ENCODE assay signal across 29 cellular contexts in the genomic region with DNA sequence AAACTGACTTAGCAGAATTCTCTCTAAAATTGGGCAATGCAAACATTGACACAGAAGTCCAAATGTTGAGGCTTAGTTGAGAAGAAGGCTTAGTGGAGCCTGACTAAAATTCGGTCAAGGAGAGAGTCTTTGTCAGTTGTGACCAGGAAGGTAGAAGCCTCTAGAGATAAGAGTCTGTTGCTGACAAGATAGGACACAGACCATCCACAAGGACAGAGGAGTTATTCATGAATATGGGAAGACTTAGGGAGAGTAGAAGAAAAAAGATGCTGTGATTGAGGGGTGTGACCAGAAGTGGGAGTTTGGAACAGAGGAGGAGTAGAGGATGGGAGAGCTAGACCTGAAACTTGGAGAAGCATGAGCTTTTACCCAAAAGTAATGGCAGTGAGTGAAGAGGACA.
"Had no signal": no experiment of that assay in that cellular context is flagged by ENCODE, and none has a peak within 500 bp of the region (broad histone marks: within the 10 kb centered on the region; RNA-seq: fewer than 3 reads in every experiment).

No MANE protein-coding gene starts in this region.

- H3K4me3 ChIP-seq: stomach, suprapubic skin, testis, thoracic aorta, thyroid gland, tibial artery, tibial nerve, transverse colon, upper lobe of left lung, upper lobe of right lung, uterus, vagina had no signal

- H3K9me3 Mint-ChIP-seq: stimulated activated effector memory CD8-positive, alpha-beta T cell treated with anti-CD3 and anti-CD28 coated beads, Interleukin-12 subunit alpha, Interleukin-12 subunit beta, amount 100 ng/mL, for 72 hours; stimulated activated memory B cell treated with anti-CD40 and anti-IgM and Interleukin-4, amounts not matched to agents 10 μg/mL and 1 μg/mL and 100 μg/mL, for 72 hours; stimulated activated naive B cell treated with anti-CD40 and anti-IgM and Interleukin-4, amounts not matched to agents 10 μg/mL and 1 μg/mL and 100 μg/mL, for 72 hours; stimulated activated naive CD8-positive, alpha-beta T cell treated with anti-CD3 and anti-CD28 coated beads, Interleukin-15, amount 100 ng/mL, for 72 hours; stimulated activated naive CD8-positive, alpha-beta T cell treated with anti-CD3 and anti-CD28 coated beads, Interleukin-15, Interleukin-2, amounts not matched to agents 100 ng/mL and 50 ng/mL, for 24 hours; type B pancreatic cell had no signal

- H3K4me1 Mint-ChIP-seq: stimulated activated effector memory CD8-positive, alpha-beta T cell treated with anti-CD3 and anti-CD28 coated beads, Interleukin-12 subunit alpha, Interleukin-12 subunit beta, amount 100 ng/mL, for 72 hours; stimulated activated memory B cell treated with anti-CD40 and anti-IgM and Interleukin-4, amounts not matched to agents 10 μg/mL and 1 μg/mL and 100 μg/mL, for 72 hours; stimulated activated naive B cell treated with anti-CD40 and anti-IgM and Interleukin-4, amounts not matched to agents 10 μg/mL and 1 μg/mL and 100 μg/mL, for 72 hours; stimulated activated naive CD8-positive, alpha-beta T cell treated with anti-CD3 and anti-CD28 coated beads, Interleukin-15, amount 100 ng/mL, for 72 hours had no signal

- DNase-seq: stimulated activated CD4-positive, alpha-beta T cell treated with anti-CD3 and anti-CD28 coated beads, Interleukin-2, amount 100 ng/mL, for 48 hours; stimulated activated CD4-positive, alpha-beta T cell treated with anti-CD3 and anti-CD28 coated beads, Interleukin-4, amount 100 ng/mL, for 1 hour; stimulated activated CD4-positive, alpha-beta T cell treated with anti-CD3 and anti-CD28 coated beads, Interleukin-4, amount 100 ng/mL, for 24 hours; stimulated activated CD4-positive, alpha-beta T cell treated with anti-CD3 and anti-CD28 coated beads, Interleukin-4, amount 100 ng/mL, for 4 hours; stimulated activated CD8-positive, alpha-beta memory T cell treated with anti-CD3 and anti-CD28 coated beads, Interleukin-4, amount 100 ng/mL, for 48 hours; stimulated activated naive B cell treated with anti-CD40 and anti-IgM and Interleukin-4, amounts not matched to agents 10 μg/mL and 1 μg/mL and 100 μg/mL, for 72 hours; stimulated activated naive CD4-positive, alpha-beta T cell; stimulated activated naive CD4-positive, alpha-beta T cell treated with Interleukin-2 at 50 U/mL for 16 hours; stimulated activated naive CD8-positive, alpha-beta T cell treated with anti-CD3 and anti-CD28 coated beads, Interleukin-15, amount 100 ng/mL, for 72 hours; stimulated activated naive CD8-positive, alpha-beta T cell treated with anti-CD3 and anti-CD28 coated beads, Interleukin-15, Interleukin-2, amounts not matched to agents 100 U/mL and 50 U/mL, for 24 hours; stomach; substantia nigra; testis; thyroid gland; tibial artery; transverse colon; trophoblast cell; upper lobe of left lung; upper lobe of right lung; uterus had no signal

- FAIRE-seq: urothelium cell line had no signal

- ATAC-seq: stimulated activated effector memory CD8-positive, alpha-beta T cell treated with anti-CD3 and anti-CD28 coated beads, Interleukin-12 subunit alpha, Interleukin-12 subunit beta, amount 100 ng/mL, for 72 hours; stimulated activated memory B cell treated with anti-CD40 and anti-IgM and Interleukin-4, amounts not matched to agents 10 μg/mL and 1 μg/mL and 100 μg/mL, for 72 hours; stimulated activated naive B cell treated with anti-CD40 and anti-IgM and Interleukin-4, amounts not matched to agents 10 μg/mL and 1 μg/mL and 100 μg/mL, for 72 hours; stimulated activated naive CD8-positive, alpha-beta T cell treated with anti-CD3 and anti-CD28 coated beads, Interleukin-15, amount 100 ng/mL, for 72 hours; stimulated activated naive CD8-positive, alpha-beta T cell treated with anti-CD3 and anti-CD28 coated beads, Interleukin-15, Interleukin-2, amounts not matched to agents 100 U/mL and 50 U/mL, for 24 hours; upper lobe of right lung had no signal

- H3K27me3 ChIP-seq: testis, thyroid gland, upper lobe of left lung, uterus, vagina had no signal

- H3K36me3 Mint-ChIP-seq: stimulated activated effector memory CD8-positive, alpha-beta T cell treated with anti-CD3 and anti-CD28 coated beads, Interleukin-12 subunit alpha, Interleukin-12 subunit beta, amount 100 ng/mL, for 72 hours; stimulated activated memory B cell treated with anti-CD40 and anti-IgM and Interleukin-4, amounts not matched to agents 10 μg/mL and 1 μg/mL and 100 μg/mL, for 72 hours; stimulated activated naive B cell treated with anti-CD40 and anti-IgM and Interleukin-4, amounts not matched to agents 10 μg/mL and 1 μg/mL and 100 μg/mL, for 72 hours; type B pancreatic cell had no signal

- H3K9me3 ChIP-seq: stomach, suprapubic skin, testis, thoracic aorta, thyroid gland, tibial artery, tibial nerve, transverse colon, upper lobe of left lung, upper lobe of right lung, uterus, vagina had no signal

- H3K27ac ChIP-seq: stomach, suprapubic skin, testis, thoracic aorta, thyroid gland, tibial artery, tibial nerve, transverse colon, upper lobe of left lung, upper lobe of right lung, uterus, vagina had no signal

- H3K36me3 ChIP-seq: stomach, suprapubic skin, thoracic aorta, thyroid gland, tibial artery, tibial nerve, transverse colon, upper lobe of left lung, upper lobe of right lung, uterus, vagina had no signal

- H3K4me1 ChIP-seq: stomach, suprapubic skin, testis, thyroid gland, tibial artery, tibial nerve, transverse colon, upper lobe of left lung, upper lobe of right lung, uterus, vagina had no signal

- H3K4me3 Mint-ChIP-seq: stimulated activated effector memory CD8-positive, alpha-beta T cell treated with anti-CD3 and anti-CD28 coated beads, Interleukin-12 subunit alpha, Interleukin-12 subunit beta, amount 100 ng/mL, for 72 hours; stimulated activated memory B cell treated with anti-CD40 and anti-IgM and Interleukin-4, amounts not matched to agents 10 μg/mL and 1 μg/mL and 100 μg/mL, for 72 hours; stimulated activated naive B cell treated with anti-CD40 and anti-IgM and Interleukin-4, amounts not matched to agents 10 μg/mL and 1 μg/mL and 100 μg/mL, for 72 hours; stimulated activated naive CD8-positive, alpha-beta T cell treated with anti-CD3 and anti-CD28 coated beads, Interleukin-15, amount 100 ng/mL, for 72 hours; stimulated activated naive CD8-positive, alpha-beta T cell treated with anti-CD3 and anti-CD28 coated beads, Interleukin-15, Interleukin-2, amounts not matched to agents 100 ng/mL and 50 ng/mL, for 24 hours; type B pancreatic cell had no signal

- H3K27ac Mint-ChIP-seq: stimulated activated effector memory CD8-positive, alpha-beta T cell treated with anti-CD3 and anti-CD28 coated beads, Interleukin-12 subunit alpha, Interleukin-12 subunit beta, amount 100 ng/mL, for 72 hours; stimulated activated memory B cell treated with anti-CD40 and anti-IgM and Interleukin-4, amounts not matched to agents 10 μg/mL and 1 μg/mL and 100 μg/mL, for 72 hours; stimulated activated naive B cell treated with anti-CD40 and anti-IgM and Interleukin-4, amounts not matched to agents 10 μg/mL and 1 μg/mL and 100 μg/mL, for 72 hours; stimulated activated naive CD8-positive, alpha-beta T cell treated with anti-CD3 and anti-CD28 coated beads, Interleukin-15, amount 100 ng/mL, for 72 hours; stimulated activated naive CD8-positive, alpha-beta T cell treated with anti-CD3 and anti-CD28 coated beads, Interleukin-15, Interleukin-2, amounts not matched to agents 100 ng/mL and 50 ng/mL, for 24 hours; type B pancreatic cell had no signal
